Comparison of ENCODE assay signal across 1 cellular context in the genomic region with DNA sequence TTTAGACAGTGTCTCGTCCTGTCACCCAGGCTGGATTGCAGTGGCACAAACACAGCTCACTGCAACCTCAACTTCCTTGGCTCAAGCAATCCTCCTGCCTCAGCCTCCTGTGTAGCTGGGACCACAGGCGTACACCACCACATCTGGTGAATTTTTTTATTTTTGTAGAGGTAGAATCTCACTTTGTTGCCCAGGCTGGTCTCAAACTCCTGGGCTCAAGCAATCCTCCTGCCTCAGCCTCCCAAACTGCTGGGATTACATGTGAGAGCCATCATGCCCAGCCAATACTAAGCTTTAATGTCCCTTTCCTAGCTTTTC.
TF ChIP-seq lines count a peak whose summit lies in the region.

No MANE protein-coding gene starts in this region.

TF ChIP-seq in HEK293, 187 proteins besides CTCF, POLR2A, EP300 and RAD21:
- TF ChIP-seq, protein P1, sequence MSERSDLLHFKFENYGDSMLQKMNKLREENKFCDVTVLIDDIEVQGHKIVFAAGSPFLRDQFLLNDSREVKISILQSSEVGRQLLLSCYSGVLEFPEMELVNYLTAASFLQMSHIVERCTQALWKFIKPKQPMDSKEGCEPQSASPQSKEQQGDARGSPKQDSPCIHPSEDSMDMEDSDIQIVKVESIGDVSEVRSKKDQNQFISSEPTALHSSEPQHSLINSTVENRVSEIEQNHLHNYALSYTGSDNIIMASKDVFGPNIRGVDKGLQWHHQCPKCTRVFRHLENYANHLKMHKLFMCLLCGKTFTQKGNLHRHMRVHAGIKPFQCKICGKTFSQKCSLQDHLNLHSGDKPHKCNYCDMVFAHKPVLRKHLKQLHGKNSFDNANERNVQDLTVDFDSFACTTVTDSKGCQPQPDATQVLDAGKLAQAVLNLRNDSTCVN (tag by site-specific recombination; optimal IDR thresholded peaks at IDR 0.05), result peak; percentile 8
- peak; percentile 74; the same call in 1 of the 2 replicates for TF ChIP-seq ZNF362 (tag by site-specific recombination; IDR thresholded peaks at IDR 0.05)
